ENCODE assay signal across 10 cellular contexts in genomic region chr9:71681104-71681707, GRCh38.
DNase-seq lines count a peak whose midpoint lies in the region; ATAC-seq, FAIRE-seq and TF ChIP-seq lines count a peak whose summit lies in the region.
"Had no signal": no experiment of that assay in that cellular context is flagged by ENCODE, and none has a peak within 500 bp of the region (broad histone marks: within the 10 kb centered on the region; RNA-seq: fewer than 3 reads in every experiment).

No MANE protein-coding gene starts in this region.

- intact Hi-C loops in natural killer cell (cut with micrococcal nuclease) (no loop called here), upper lobe of right lung (cut with DNase I) (no loop called here)

- no peaks in the 10 kb centered on the region for H3K9me3 Mint-ChIP-seq in natural killer cell
- no peaks in the 10 kb centered on the region for H3K9me3 Mint-ChIP-seq in natural killer cell treated with Interleukin-12 subunit alpha and Interleukin-12 subunit beta and Interleukin-15 and Interleukin-18, amount 100 ng/mL, for 72 hours
- H3K9me3 Mint-ChIP-seq: activated naive CD4-positive, alpha-beta T cell treated with anti-CD3 and anti-CD28 coated beads for 36 hours had no signal

- H3K27ac Mint-ChIP-seq in natural killer cell, result peak overlapping the region; percentile 59 to 71
- no peak overlapping the region for H3K27ac Mint-ChIP-seq in natural killer cell treated with Interleukin-12 subunit alpha and Interleukin-12 subunit beta and Interleukin-15 and Interleukin-18, amount 100 ng/mL, for 72 hours
- H3K27ac Mint-ChIP-seq: activated naive CD4-positive, alpha-beta T cell treated with anti-CD3 and anti-CD28 coated beads for 36 hours had no signal

- no peak for FAIRE-seq in RCC 7860 (lab: Jason Lieb, UNC)

- DNase-seq in natural killer cell, result no peak
- no peak for DNase-seq in natural killer cell treated with Interleukin-12 subunit alpha and Interleukin-12 subunit beta and Interleukin-15 and Interleukin-18, amount 100 ng/mL, for 72 hours (ENCODE audit: low spot score)
- DNase-seq in kidney glomerular epithelial cell (lab: John Stamatoyannopoulos, UW), result peak; percentile 61
- no peak for DNase-seq in upper lobe of right lung
- DNase-seq in RCC 7860 (ENCODE audit: low spot score), result no peak
- DNase-seq in Ammon's horn (ENCODE audit: low spot score), result no peak
- no peak for DNase-seq in Karpas-422
- DNase-seq: activated naive CD4-positive, alpha-beta T cell treated with anti-CD3 and anti-CD28 coated beads for 36 hours had no signal

- H3K36me3 Mint-ChIP-seq in natural killer cell, result no peaks in the 10 kb centered on the region
- H3K36me3 Mint-ChIP-seq in natural killer cell treated with Interleukin-12 subunit alpha and Interleukin-12 subunit beta and Interleukin-15 and Interleukin-18, amount 100 ng/mL, for 72 hours, result no peaks in the 10 kb centered on the region

- no peak overlapping the region for H2AFZ ChIP-seq in Karpas-422 (ENCODE audit: low read length)

- no peak overlapping the region for H3K9ac ChIP-seq in Karpas-422 (ENCODE audit: low read length)

- no peak overlapping the region for H3K4me2 ChIP-seq in Karpas-422 (ENCODE audit: low read depth, low read length, poor library complexity, severe bottlenecking)

- H3K27me3 ChIP-seq in upper lobe of right lung (no peaks in the 10 kb centered on the region), Karpas-422 (ENCODE audit: low read length) (no peaks in the 10 kb centered on the region)

- peaks cover 67 to 74% of the 10 kb centered on the region in 2 donors for H3K4me1 Mint-ChIP-seq in natural killer cell
- H3K4me1 Mint-ChIP-seq in natural killer cell treated with Interleukin-12 subunit alpha and Interleukin-12 subunit beta and Interleukin-15 and Interleukin-18, amount 100 ng/mL, for 72 hours (ENCODE audit: low read depth in 2 of 2), result peaks cover 35 to 61% of the 10 kb centered on the region in 2 donors

- H3K9me3 ChIP-seq in upper lobe of right lung (no peaks in the 10 kb centered on the region), Karpas-422 (ENCODE audit: low read length) (no peaks in the 10 kb centered on the region)

- H3K4me3 ChIP-seq in upper lobe of right lung (no peak overlapping the region), Karpas-422 (ENCODE audit: low read length) (no peak overlapping the region)

- H3K79me2 ChIP-seq in Karpas-422 (ENCODE audit: low read length), result no peaks in the 10 kb centered on the region

- H4K20me1 ChIP-seq in Karpas-422 (ENCODE audit: insufficient read depth, low read depth, low read length), result no peaks in the 10 kb centered on the region

- no peaks in the 10 kb centered on the region for H3K9me2 ChIP-seq in Karpas-422 (replicated peaks; ENCODE audit: insufficient read depth, low read length)

- H3K4me1 ChIP-seq in upper lobe of right lung (peaks cover 61% of the 10 kb centered on the region), Karpas-422 (ENCODE audit: low read length) (no peaks in the 10 kb centered on the region)

- peaks cover 22% of the 10 kb centered on the region for H3K36me3 ChIP-seq in upper lobe of right lung
- no peaks in the 10 kb centered on the region for H3K36me3 ChIP-seq in Karpas-422 (ENCODE audit: insufficient read depth, low read length)

- ATAC-seq in natural killer cell, result no peak
- ATAC-seq in natural killer cell treated with Interleukin-12 subunit alpha and Interleukin-12 subunit beta and Interleukin-15 and Interleukin-18, amount 100 ng/mL, for 72 hours, result no peak
- no peak for ATAC-seq in upper lobe of right lung

- no peaks in the 10 kb centered on the region for H3K27me3 Mint-ChIP-seq in natural killer cell (ENCODE audit: low read depth in 2 of 2)
- no peaks in the 10 kb centered on the region for H3K27me3 Mint-ChIP-seq in natural killer cell treated with Interleukin-12 subunit alpha and Interleukin-12 subunit beta and Interleukin-15 and Interleukin-18, amount 100 ng/mL, for 72 hours

- TF ChIP-seq CTCF in natural killer cell (IDR thresholded peaks at IDR 0.05), result no peak
- no peak for TF ChIP-seq CTCF in VCaP (conservative IDR thresholded peaks at IDR 0.05)
- no peak for TF ChIP-seq CTCF in upper lobe of right lung (IDR thresholded peaks at IDR 0.05)

- peak overlapping the region; percentile 59 for H3K27ac ChIP-seq in VCaP
- peak overlapping the region; percentile 55 for H3K27ac ChIP-seq in upper lobe of right lung
- no peak overlapping the region for H3K27ac ChIP-seq in Karpas-422 (ENCODE audit: low read length)
- H3K27ac ChIP-seq: HL-60 had no signal

- no peak overlapping the region for H3K4me3 Mint-ChIP-seq in natural killer cell
- no peak overlapping the region for H3K4me3 Mint-ChIP-seq in natural killer cell treated with Interleukin-12 subunit alpha and Interleukin-12 subunit beta and Interleukin-15 and Interleukin-18, amount 100 ng/mL, for 72 hours
- H3K4me3 Mint-ChIP-seq: activated naive CD4-positive, alpha-beta T cell treated with anti-CD3 and anti-CD28 coated beads for 36 hours had no signal

Comparison
In these comparisons a context has a peak if more than half of its experiments do, and no peak if none do; other contexts are left out.
1. H3K27ac Mint-ChIP-seq: peak in natural killer cell (2 of 2); none in natural killer cell treated with Interleukin-12 subunit alpha and Interleukin-12 subunit beta and Interleukin-15 and Interleukin-18, amount 100 ng/mL, for 72 hours (0 of 2).